ENCODE assay signal across 8 cellular contexts in the genomic region with DNA sequence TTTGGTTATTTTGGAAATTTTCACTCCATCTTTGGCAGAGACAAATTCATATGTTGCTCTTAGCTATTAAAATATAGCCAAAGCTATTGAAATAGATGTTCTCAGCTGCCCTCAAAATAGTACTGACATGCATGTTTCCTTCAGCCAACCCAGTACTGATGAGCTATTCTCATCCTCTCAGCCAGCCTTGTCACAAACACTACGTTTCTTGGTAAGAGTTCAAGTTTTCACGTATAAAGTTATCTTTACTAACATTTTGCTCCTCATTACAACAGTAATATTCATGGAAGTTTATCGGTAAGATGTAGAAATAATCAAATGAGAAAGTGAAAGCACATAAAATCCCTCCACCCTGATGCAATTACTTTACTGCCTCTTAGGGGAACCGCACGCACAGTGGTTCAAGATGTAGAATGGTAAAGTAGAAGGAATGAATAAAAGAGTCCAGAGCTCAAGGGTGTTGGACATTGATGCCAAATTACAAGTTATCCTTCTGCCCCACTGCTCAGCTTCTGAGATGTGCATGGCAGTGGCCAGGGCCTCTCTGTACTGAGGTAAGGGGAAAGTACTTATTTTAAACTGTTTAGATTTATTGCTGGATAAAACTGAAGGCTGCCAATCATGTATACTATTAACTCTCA. TPM values are rescaled to one million over a fixed set of nuclear protein-coding genes. Genes with fewer than 3 reads are reported as not detected.
DNase-seq lines count a peak whose midpoint lies in the region; ATAC-seq, FAIRE-seq and TF ChIP-seq lines count a peak whose summit lies in the region.

No MANE protein-coding gene starts in this region.

- peak overlapping the region; percentile 73 for H3K4me3 ChIP-seq in OCI-LY3 (ENCODE audit: low read length)
- peak overlapping the region; percentile 17 to 85 (median 22) for H3K4me3 ChIP-seq in endothelial cell of umbilical vein (replicated peaks in 1 of 3; ENCODE audit: insufficient read depth in 1 of 3, low read depth in 1 of 3, low read length in 3 of 3)
- H3K4me3 ChIP-seq in pancreas: peak overlapping the region in 2 of 4 donors; percentile 2 to 28
- no peak overlapping the region for H3K4me3 ChIP-seq in neural progenitor cell

- intact Hi-C loops in endothelial cell of umbilical vein (cut with micrococcal nuclease): no loop called here
- intact Hi-C loops in pancreas (cut with DNase I): no loop called here

- H2AFZ ChIP-seq in OCI-LY3 (ENCODE audit: low read depth, low read length) (peak overlapping the region; percentile 93), endothelial cell of umbilical vein (ENCODE audit: low read depth, low read length) (peak overlapping the region; percentile 85), neural progenitor cell (replicated peaks) (no peak overlapping the region)

- no peaks in the 10 kb centered on the region for H3K36me3 Mint-ChIP-seq in neural progenitor cell

- H3K79me2 ChIP-seq in OCI-LY3 (ENCODE audit: low read length) (no peaks in the 10 kb centered on the region), endothelial cell of umbilical vein (ENCODE audit: control insufficient read depth, insufficient read depth, low read length) (no peaks in the 10 kb centered on the region), neural progenitor cell (ENCODE audit: low read depth) (no peaks in the 10 kb centered on the region)

- H3K36me3 ChIP-seq in OCI-LY3 (replicated peaks; ENCODE audit: low read depth, low read length) (no peaks in the 10 kb centered on the region), endothelial cell of umbilical vein (ENCODE audit: control insufficient read depth in 2 of 2, extremely low read depth in 1 of 2, insufficient read depth in 2 of 2, low read length in 2 of 2) (no peaks in the 10 kb centered on the region), pancreas (no peaks in the 10 kb centered on the region), neural progenitor cell (no peaks in the 10 kb centered on the region)

- TF ChIP-seq POLR2A in GM12892 (IDR thresholded peaks at IDR 0.05; ENCODE audit: low read depth, low read length): no peak
- no peak for TF ChIP-seq POLR2A in endothelial cell of umbilical vein (IDR thresholded peaks at IDR 0.05; ENCODE audit: low read depth, low read length)

- H3K9me3 ChIP-seq in OCI-LY3 (ENCODE audit: insufficient read depth, low read length) (no peaks in the 10 kb centered on the region), endothelial cell of umbilical vein (replicated peaks; ENCODE audit: control insufficient read depth, insufficient read depth, low read length) (no peaks in the 10 kb centered on the region), pancreas (no peaks in the 10 kb centered on the region), neural progenitor cell (ENCODE audit: low read depth) (no peaks in the 10 kb centered on the region)

- ATAC-seq in pancreas: peak in 3 of 4 donors; percentile 58 to 75 (median 63)

- H3K27me3 Mint-ChIP-seq in neural progenitor cell (ENCODE audit: insufficient read depth, low read depth): no peaks in the 10 kb centered on the region

- DNase-seq in GM12892 (ENCODE audit: insufficient read length) (no peak), H4 (ENCODE audit: low spot score) (peak; percentile 59), endothelial cell of umbilical vein (ENCODE audit: low read depth, low spot score) (peak; percentile 79), pancreas (no peak), neural progenitor cell (ENCODE audit: low spot score) (no peak), NCI-H774 (lab: John Stamatoyannopoulos, UW) (no peak), NCI-H187 treated with DMSO at 0.1 percent for 48 hours (lab: John Stamatoyannopoulos, UW) (no peak)

- H3K27ac ChIP-seq in OCI-LY3 (ENCODE audit: low read length): peak overlapping the region; percentile 28; the same call in 1 of the 2 replicates
- peak overlapping the region; percentile 49 for H3K27ac ChIP-seq in endothelial cell of umbilical vein (ENCODE audit: insufficient read depth, low read depth, low read length)
- H3K27ac ChIP-seq in pancreas: peak overlapping the region in 2 of 4 donors; percentile 42 to 51
- H3K27ac ChIP-seq in neural progenitor cell: no peak overlapping the region

- BruUV-seq in endothelial cell of umbilical vein (replicated peaks; lab: Mats Ljungman, UMichigan): no TSS peak

- H3K4me2 ChIP-seq in OCI-LY3 (ENCODE audit: low read length) (peak overlapping the region; percentile 87), endothelial cell of umbilical vein (ENCODE audit: insufficient read depth, low read length) (peak overlapping the region; percentile 94), neural progenitor cell (no peak overlapping the region)

- H3F3A ChIP-seq in neural progenitor cell (ENCODE audit: low read depth): no peaks in the 10 kb centered on the region

- H3K27ac Mint-ChIP-seq in neural progenitor cell: no peak overlapping the region

- H3K4me1 ChIP-seq in OCI-LY3 (ENCODE audit: low read length): peaks cover 8% of the 10 kb centered on the region; the same call in 1 of the 2 replicates
- peaks cover 17% of the 10 kb centered on the region for H3K4me1 ChIP-seq in endothelial cell of umbilical vein (ENCODE audit: control insufficient read depth, extremely low read depth, insufficient read depth, low read length)
- H3K4me1 ChIP-seq in pancreas: peaks cover 0 to 5% (median 0%) of the 10 kb centered on the region in 3 donors
- H3K4me1 ChIP-seq in neural progenitor cell: no peaks in the 10 kb centered on the region

- no peak overlapping the region for H3K4me3 Mint-ChIP-seq in neural progenitor cell

- POLR2A ChIA-PET in endothelial cell of umbilical vein (lab: Charles Lee): interaction anchor here (0.6 kb wide), 1 partner anchor 92 kb away, joined by 3 read pairs; no protein-coding TSS in a partner anchor

- CTCF ChIA-PET in endothelial cell of umbilical vein (lab: Charles Lee): interaction anchor here (0.7 to 3.0 kb wide), 12 partner anchors 10 to 318 kb away, joined by 3 to 14 read pairs (median 4); partner anchors contain the start of gene GCH1

- H3K4me1 Mint-ChIP-seq in neural progenitor cell: peaks cover 2% of the 10 kb centered on the region

- dilution Hi-C loops in endothelial cell of umbilical vein (cut with MboI; ENCODE audit: extremely low pct_ligation_motif_present, low sequenced_read_pairs): no loop called here

- H3K9ac ChIP-seq in OCI-LY3 (ENCODE audit: low read length) (peak overlapping the region; percentile 50), endothelial cell of umbilical vein (replicated peaks; ENCODE audit: extremely low read depth, insufficient read depth, low read length) (peak overlapping the region; percentile 77), neural progenitor cell (no peak overlapping the region)

- 48 to 57% methylated on average over 5 of the region's 5 CpGs for WGBS in pancreas, 2 donors

- H3K27me3 ChIP-seq in OCI-LY3 (ENCODE audit: low read depth, low read length): no peaks in the 10 kb centered on the region
- H3K27me3 ChIP-seq in endothelial cell of umbilical vein (ENCODE audit: control insufficient read depth in 2 of 2, insufficient read depth in 2 of 2, low read length in 2 of 2): no peaks in the 10 kb centered on the region
- H3K27me3 ChIP-seq in pancreas: no peaks in the 10 kb centered on the region
- no peaks in the 10 kb centered on the region for H3K27me3 ChIP-seq in neural progenitor cell

- no peaks in the 10 kb centered on the region for H3K9me1 ChIP-seq in endothelial cell of umbilical vein (replicated peaks; ENCODE audit: control insufficient read depth, extremely low read depth, insufficient read depth, low read length)

- H4K20me1 ChIP-seq in OCI-LY3 (ENCODE audit: insufficient read depth, low read length) (no peaks in the 10 kb centered on the region), endothelial cell of umbilical vein (replicated peaks; ENCODE audit: control insufficient read depth, extremely low read depth, insufficient read depth, low read length) (no peaks in the 10 kb centered on the region), neural progenitor cell (ENCODE audit: low read depth) (no peaks in the 10 kb centered on the region)

- H3K9me3 Mint-ChIP-seq in neural progenitor cell: peaks cover 2% of the 10 kb centered on the region

- TF ChIP-seq CTCF in OCI-LY3 (IDR thresholded peaks at IDR 0.05; ENCODE audit: low read depth, low read length): no peak
- no peak for TF ChIP-seq CTCF in endothelial cell of umbilical vein (IDR thresholded peaks at IDR 0.05; ENCODE audit: extremely low read depth in 1 of 2, insufficient read depth in 1 of 2, low read depth in 1 of 2, low read length in 2 of 2)
- no peak for TF ChIP-seq CTCF in pancreas (IDR thresholded peaks at IDR 0.05)
- TF ChIP-seq CTCF in neural progenitor cell (IDR thresholded peaks at IDR 0.05): no peak

- peak; percentile 84 for FAIRE-seq in GM12892 (lab: Jason Lieb, UNC)
- no peak for FAIRE-seq in endothelial cell of umbilical vein (lab: Jason Lieb, UNC)
- FAIRE-seq in pancreas (lab: Jason Lieb, UNC): no peak

TF ChIP-seq in endothelial cell of umbilical vein, 7 proteins besides CTCF, POLR2A, EP300 and RAD21:
- TF ChIP-seq MYC (IDR thresholded peaks at IDR 0.05; ENCODE audit: low read depth, low read length): no peak
- TF ChIP-seq, protein P1, sequence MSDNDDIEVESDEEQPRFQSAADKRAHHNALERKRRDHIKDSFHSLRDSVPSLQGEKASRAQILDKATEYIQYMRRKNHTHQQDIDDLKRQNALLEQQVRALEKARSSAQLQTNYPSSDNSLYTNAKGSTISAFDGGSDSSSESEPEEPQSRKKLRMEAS (IDR thresholded peaks at IDR 0.05; ENCODE audit: insufficient read depth, insufficient read length): no peak
- no peak for TF ChIP-seq EZH2 (IDR thresholded peaks at IDR 0.05; ENCODE audit: borderline replicate concordance, low read depth, low read length, severe bottlenecking)
- no peak for TF ChIP-seq FOS (IDR thresholded peaks at IDR 0.05; ENCODE audit: borderline replicate concordance, insufficient read depth, low read length)
- no peak for TF ChIP-seq JUN (IDR thresholded peaks at IDR 0.05; ENCODE audit: borderline replicate concordance, insufficient read depth, insufficient read length, low read depth)
- TF ChIP-seq POLR2AphosphoS5 (IDR thresholded peaks at IDR 0.05; ENCODE audit: insufficient read depth, low read depth, low read length): no peak
- TF ChIP-seq GATA2 (IDR thresholded peaks at IDR 0.05; ENCODE audit: insufficient read depth, insufficient read length, low read depth, low read length): no peak
TF ChIP-seq in endothelial cell of umbilical vein: peak in this region for 0.

RNA-seq across cellular contexts. Expression of gene GCH1, which starts 20.7 kb away (rescaled TPM):
- polyA plus RNA-seq in GM12892 (2012; ENCODE audit: missing spikeins): 22.5 TPM
- 3.5 and 4.6 TPM in 2 replicates for total RNA-seq in H4 (2014; rRNA removed; shearing (Covaris generic))
- total RNA-seq in endothelial cell of umbilical vein (4.6 and 5.0 TPM in 2 replicates), pancreas (10 to 100 TPM in 1 of 6 donors, 1 to 10 TPM in 5; 3.4 to 16.2 (median 6.0) TPM), neural progenitor cell (ENCODE audit: low replicate concordance) (6.4 and 9.0 TPM in 2 replicates)
- polyA plus RNA-seq in endothelial cell of umbilical vein (2.8 and 3.6 TPM in 2 replicates), pancreas (10 to 100 TPM in 1 of 2 donors, 1 to 10 TPM in 1; 7.9 to 42.6 TPM)
- polyA plus RNA-seq in endothelial cell of umbilical vein (2011; cell fraction: cytosol; rRNA removed): 2.3 and 2.7 TPM in 2 replicates
- polyA plus RNA-seq in endothelial cell of umbilical vein (2011; cell fraction: nucleus; rRNA removed): 2.1 and 3.4 TPM in 2 replicates
- 3.1 and 3.2 TPM in 2 replicates for polyA plus RNA-seq in endothelial cell of umbilical vein (2012)
- polyA minus RNA-seq in endothelial cell of umbilical vein: 1.8 and 2.7 TPM in 2 replicates
- 9.9 TPM for polyA minus RNA-seq in endothelial cell of umbilical vein (2011; cell fraction: cytosol; rRNA and poly(A)+ RNA removed)
- polyA minus RNA-seq in endothelial cell of umbilical vein (2011; cell fraction: nucleus; rRNA and poly(A)+ RNA removed): 1.7 and 2.5 TPM in 2 replicates

Comparison
In these comparisons a context has a peak if more than half of its experiments do, and no peak if none do; other contexts are left out.
1. DNase-seq: peak in H4 (single experiment) and endothelial cell of umbilical vein (single experiment); none in GM12892 (single experiment), pancreas (0 of 6), neural progenitor cell (single experiment), NCI-H774 (single experiment) and NCI-H187 treated with DMSO at 0.1 percent for 48 hours (single experiment).